19 cellular contexts compared by ENCODE assay signal in the genomic region with DNA sequence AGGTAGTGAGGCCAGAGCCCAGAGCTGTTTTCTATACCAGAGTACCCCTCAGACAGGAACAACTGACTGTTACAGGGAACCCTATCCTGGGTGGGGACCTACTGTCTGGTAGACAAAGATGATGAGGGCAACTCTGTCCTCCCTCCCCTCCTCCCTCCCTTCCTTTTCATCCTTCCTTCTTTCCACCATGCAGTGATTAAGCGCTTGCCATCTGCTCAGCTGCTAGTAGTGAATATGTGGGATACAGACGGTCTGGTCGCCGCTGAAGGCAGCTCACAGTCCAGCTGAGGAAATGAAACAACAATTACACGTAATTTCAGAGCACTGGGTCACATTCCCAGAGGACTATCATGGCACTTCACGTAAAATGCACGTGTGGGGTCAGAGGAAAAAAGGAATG.
"Had no signal": no experiment of that assay in that cellular context is flagged by ENCODE, and none has a peak within 500 bp of the region (broad histone marks: within the 10 kb centered on the region; RNA-seq: fewer than 3 reads in every experiment).

No MANE protein-coding gene starts in this region.

- H3K4me3 ChIP-seq: breast epithelium, gastroesophageal sphincter, pancreas, stomach, thoracic aorta had no signal

- H3K9me3 Mint-ChIP-seq: activated B cell treated with CpG ODN at 0.5 μM for 24 hours; activated naive CD8-positive, alpha-beta T cell treated with anti-CD3 and anti-CD28 coated beads, Interleukin-2, amount 10 ng/mL, durations not matched to agents 7 days and 5 days; activated T-cell treated with anti-CD3 and anti-CD28 coated beads, Interleukin-2, amount 50 U/mL, for 4 hours; natural killer cell treated with Interleukin-12 subunit alpha and Interleukin-12 subunit beta and Interleukin-15 and Interleukin-18, amount 100 ng/mL, for 72 hours; T-helper 1 cell treated with Interleukin-12 subunit alpha and Interleukin-12 subunit beta and Interleukin-4 antibody, amounts not matched to agents 30 μg/mL and 1 μg/mL, for 36 hours had no signal

- DNase-seq: activated B cell treated with CpG ODN at 0.5 μM for 24 hours; activated CD4-positive, alpha-beta T cell treated with anti-CD3 and anti-CD28 coated beads, Interleukin-2, amount 50 U/mL, for 1 hour; activated gamma-delta T cell treated with Interleukin-2 at 50 U/mL for 16 hours; activated naive CD8-positive, alpha-beta T cell treated with anti-CD3 and anti-CD28 coated beads, Interleukin-2, amount 10 ng/mL, durations not matched to agents 7 days and 5 days; activated T-cell treated with anti-CD3 and anti-CD28 coated beads, Interleukin-2, amount 50 U/mL, for 4 hours; effector CD8-positive, alpha-beta T cell; hippocampal formation; left ventricle myocardium superior; mesenchymal stem cell; pancreas; stimulated activated CD4-positive, alpha-beta T cell treated with anti-CD3 and anti-CD28 coated beads, Interleukin-15, amount 100 ng/mL, for 24 hours; stomach had no signal

- H3K4me1 Mint-ChIP-seq: activated B cell treated with CpG ODN at 0.5 μM for 24 hours; activated naive CD8-positive, alpha-beta T cell treated with anti-CD3 and anti-CD28 coated beads, Interleukin-2, amount 10 ng/mL, durations not matched to agents 7 days and 5 days had no signal

- H3K36me3 ChIP-seq: breast epithelium, gastroesophageal sphincter, pancreas, stomach, thoracic aorta had no signal

- H3K27me3 ChIP-seq: breast epithelium, pancreas had no signal

- H3K27ac Mint-ChIP-seq: activated B cell treated with CpG ODN at 0.5 μM for 24 hours; activated naive CD8-positive, alpha-beta T cell treated with anti-CD3 and anti-CD28 coated beads, Interleukin-2, amount 10 ng/mL, durations not matched to agents 7 days and 5 days; natural killer cell treated with Interleukin-12 subunit alpha and Interleukin-12 subunit beta and Interleukin-15 and Interleukin-18, amount 100 ng/mL, for 72 hours; T-helper 1 cell treated with Interleukin-12 subunit alpha and Interleukin-12 subunit beta and Interleukin-4 antibody, amounts not matched to agents 30 μg/mL and 1 μg/mL, for 36 hours had no signal

- H3K36me3 Mint-ChIP-seq: activated naive CD8-positive, alpha-beta T cell treated with anti-CD3 and anti-CD28 coated beads, Interleukin-2, amount 10 ng/mL, durations not matched to agents 7 days and 5 days; natural killer cell treated with Interleukin-12 subunit alpha and Interleukin-12 subunit beta and Interleukin-15 and Interleukin-18, amount 100 ng/mL, for 72 hours had no signal

- H3K9me3 ChIP-seq: breast epithelium, gastroesophageal sphincter, pancreas, stomach, thoracic aorta had no signal

- ATAC-seq: activated T-cell treated with anti-CD3 and anti-CD28 coated beads, Interleukin-2, amount 50 U/mL, for 4 hours; gastroesophageal sphincter; left ventricle myocardium superior; natural killer cell treated with Interleukin-12 subunit alpha and Interleukin-12 subunit beta and Interleukin-15 and Interleukin-18, amount 100 ng/mL, for 72 hours; pancreas had no signal

- H3K27ac ChIP-seq: breast epithelium, gastroesophageal sphincter, pancreas, stomach, thoracic aorta had no signal

- H3K4me3 Mint-ChIP-seq: activated B cell treated with CpG ODN at 0.5 μM for 24 hours; activated naive CD8-positive, alpha-beta T cell treated with anti-CD3 and anti-CD28 coated beads, Interleukin-2, amount 10 ng/mL, durations not matched to agents 7 days and 5 days; activated T-cell treated with anti-CD3 and anti-CD28 coated beads, Interleukin-2, amount 50 U/mL, for 4 hours; natural killer cell treated with Interleukin-12 subunit alpha and Interleukin-12 subunit beta and Interleukin-15 and Interleukin-18, amount 100 ng/mL, for 72 hours; T-helper 1 cell treated with Interleukin-12 subunit alpha and Interleukin-12 subunit beta and Interleukin-4 antibody, amounts not matched to agents 30 μg/mL and 1 μg/mL, for 36 hours had no signal

- FAIRE-seq: colon, pancreas, urothelium cell line had no signal

- H3K4me1 ChIP-seq: breast epithelium, pancreas had no signal
